Comparison of ENCODE assay signal across 10 cellular contexts in the genomic region with DNA sequence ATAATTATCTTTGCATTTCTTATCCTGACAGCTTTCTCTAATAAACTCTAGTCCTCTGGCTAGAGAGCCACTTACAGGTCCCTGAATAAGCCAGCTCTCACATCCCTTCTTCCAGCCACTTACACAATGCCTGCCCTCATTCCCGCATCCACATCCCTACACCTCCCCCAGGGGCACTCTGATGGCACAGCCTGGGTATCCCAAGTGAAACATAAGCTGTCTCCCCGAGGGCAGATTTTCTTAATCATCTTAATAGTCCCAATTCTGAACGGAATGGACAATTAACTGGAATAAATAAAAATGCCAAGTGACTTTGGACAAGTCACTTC. TPM values are rescaled to one million over a fixed set of nuclear protein-coding genes. Genes with fewer than 3 reads are reported as not detected.
A peak's percentile ranks its signal among the peaks of the same experiment; 100 is the strongest.
DNase-seq lines count a peak whose midpoint lies in the region; ATAC-seq and TF ChIP-seq lines count a peak whose summit lies in the region.
"Had no signal": no experiment of that assay in that cellular context is flagged by ENCODE, and none has a peak within 500 bp of the region (broad histone marks: within the 10 kb centered on the region; RNA-seq: fewer than 3 reads in every experiment).

No MANE protein-coding gene starts in this region.

- DNase-seq in heart left ventricle (no peak), Right ventricle myocardium inferior (ENCODE audit: missing footprints) (no peak), breast epithelium (ENCODE audit: low spot score in 2 of 2) (no peak), naive B cell (no peak), upper lobe of left lung (no peak), NCI-H187 (lab: John Stamatoyannopoulos, UW) (no peak), HuH-7 (ENCODE audit: low spot score) (no peak), inferior parietal cortex (ENCODE audit: extremely low spot score) (no peak)
- DNase-seq: activated gamma-delta T cell treated with Interleukin-2 at 50 U/mL for 16 hours, MM.1S had no signal

- no peaks in the 10 kb centered on the region for H3K9me3 Mint-ChIP-seq in naive B cell

- no peaks in the 10 kb centered on the region for H3K27me3 ChIP-seq in heart left ventricle
- H3K27me3 ChIP-seq in breast epithelium: no peaks in the 10 kb centered on the region
- H3K27me3 ChIP-seq in upper lobe of left lung: no peaks in the 10 kb centered on the region

- H3K4me3 Mint-ChIP-seq in naive B cell: peak overlapping the region in 7 of 8 donors; percentile 20 to 89 (median 56)

- peaks cover 57 to 85% (median 73%) of the 10 kb centered on the region in 3 donors for H3K4me1 Mint-ChIP-seq in naive B cell

- TF ChIP-seq POLR2A in heart left ventricle (IDR thresholded peaks at IDR 0.05) (no peak), breast epithelium (IDR thresholded peaks at IDR 0.05) (no peak), upper lobe of left lung (IDR thresholded peaks at IDR 0.05) (no peak)

- no peak for TF ChIP-seq CTCF in heart left ventricle (IDR thresholded peaks at IDR 0.05)
- TF ChIP-seq CTCF in breast epithelium (IDR thresholded peaks at IDR 0.05): no peak
- no peak for TF ChIP-seq CTCF in upper lobe of left lung (IDR thresholded peaks at IDR 0.05)

- WGBS in heart left ventricle, 4 donors: 51 to 70% (median 62%) methylated on average over 3 of the region's 3 CpGs
- WGBS in upper lobe of left lung, 2 donors: 73 to 76% methylated on average over 3 of the region's 3 CpGs

- H3K9me3 ChIP-seq in heart left ventricle (no peaks in the 10 kb centered on the region), breast epithelium (no peaks in the 10 kb centered on the region), upper lobe of left lung (no peaks in the 10 kb centered on the region)

- no peak overlapping the region for H3K4me3 ChIP-seq in heart left ventricle
- H3K4me3 ChIP-seq in breast epithelium: no peak overlapping the region
- no peak overlapping the region for H3K4me3 ChIP-seq in upper lobe of left lung

- peak overlapping the region; percentile 62 to 96 (median 88) for H3K27ac Mint-ChIP-seq in naive B cell

- H3K36me3 ChIP-seq in heart left ventricle: peaks cover 0 to 70% (median 57%) of the 10 kb centered on the region in 9 donors
- H3K36me3 ChIP-seq in breast epithelium: no peaks in the 10 kb centered on the region
- H3K36me3 ChIP-seq in upper lobe of left lung: peaks cover 0 to 60% (median 16%) of the 10 kb centered on the region in 4 donors

- intact Hi-C loops in heart left ventricle (cut with DNase I): loop anchor here in 4 of 10 donors (10.0 kb wide), 2 partner anchors 197 to 237 kb away; a partner anchor contains a TSS
- intact Hi-C loops in Right ventricle myocardium inferior (cut with DNase I): loop anchor here (5.0 kb wide), 1 partner anchor 185 kb away; no protein-coding TSS in a partner anchor
- intact Hi-C loops in breast epithelium (cut with DNase I; ENCODE audit: low total_unique reads): loop anchor here (2.0 kb wide), 1 partner anchor 73 kb away; no protein-coding TSS in a partner anchor

- no peak for TF ChIP-seq EP300 in upper lobe of left lung (IDR thresholded peaks at IDR 0.05)

- peak overlapping the region; percentile 67 to 100 (median 96) for H3K27ac ChIP-seq in heart left ventricle
- peak overlapping the region; percentile 86 to 99 for H3K27ac ChIP-seq in breast epithelium
- peak overlapping the region; percentile 73 to 99 (median 98) for H3K27ac ChIP-seq in upper lobe of left lung

- H3K36me3 Mint-ChIP-seq in naive B cell: no peaks in the 10 kb centered on the region

- H3K4me1 ChIP-seq in heart left ventricle: peaks cover 17 to 86% (median 79%) of the 10 kb centered on the region in 12 donors
- peaks cover 19 to 40% of the 10 kb centered on the region in 2 donors for H3K4me1 ChIP-seq in breast epithelium
- peaks cover 60 to 78% (median 71%) of the 10 kb centered on the region in 4 donors for H3K4me1 ChIP-seq in upper lobe of left lung

- ATAC-seq in heart left ventricle (no peak), Right ventricle myocardium inferior (no peak), naive B cell (ENCODE audit: low read depth in 2 of 2) (no peak), upper lobe of left lung (ENCODE audit: low FRiP score in 2 of 2) (no peak)

- no peaks in the 10 kb centered on the region for H3K27me3 Mint-ChIP-seq in naive B cell

RNA-seq across cellular contexts. Expression of a gene that starts 4.9 kb away (rescaled TPM):
- total RNA-seq in heart left ventricle: 100 to 1,000 TPM; 147 to 432 (median 217) TPM
- polyA plus RNA-seq in heart left ventricle: 100 to 1,000 TPM; 170 to 443 TPM
- total RNA-seq in Right ventricle myocardium inferior: 118 TPM
- 100 to 1,000 TPM; 150 to 302 (median 235) TPM for total RNA-seq in breast epithelium
- 10 to 100 TPM; 34.7 to 85.7 (median 52.0) TPM for polyA plus RNA-seq in naive B cell (ENCODE audit: low read depth in 6 of 6)
- total RNA-seq in upper lobe of left lung: 100 to 1,000 TPM in 5 of 6 donors, 10 to 100 TPM in 1; 80.9 to 218 (median 132) TPM

RNA-seq across cellular contexts. Expression of a gene that starts 13.1 kb away (rescaled TPM):
- 10 to 100 TPM in 3 of 9 donors, 1 to 10 TPM in 6; 4.2 to 11.5 (median 8.3) TPM for total RNA-seq in heart left ventricle
- polyA plus RNA-seq in heart left ventricle: 1 to 10 TPM; 1.8 to 6.9 TPM
- 5.3 TPM for total RNA-seq in Right ventricle myocardium inferior
- 1 to 10 TPM in 2 of 3 donors, under 1 TPM in 1; 0.32 to 5.3 (median 4.9) TPM for total RNA-seq in breast epithelium
- polyA plus RNA-seq in naive B cell (ENCODE audit: low read depth in 6 of 6): 1 to 10 TPM in 5 of 6 donors, under 1 TPM in 1; 0.48 to 3.1 (median 1.5) TPM
- under 1 TPM in 5 of 6 donors, not detected in 1; 0.55 to 0.91 (median 0.74) TPM for total RNA-seq in upper lobe of left lung

RNA-seq across cellular contexts. Expression of a gene that starts 27.6 kb away (rescaled TPM):
- 10 to 100 TPM in 7 of 9 donors, 1 to 10 TPM in 2; 7.5 to 43.6 (median 13.3) TPM for total RNA-seq in heart left ventricle
- 10 to 100 TPM; 10.8 to 25.3 TPM for polyA plus RNA-seq in heart left ventricle
- 16.1 TPM for total RNA-seq in Right ventricle myocardium inferior
- 10 to 100 TPM; 14.7 to 52.2 (median 42.6) TPM for total RNA-seq in breast epithelium
- 10 to 100 TPM in 3 of 6 donors, 1 to 10 TPM in 3; 3.4 to 10.5 (median 9.8) TPM for polyA plus RNA-seq in naive B cell (ENCODE audit: low read depth in 6 of 6)
- 100 to 1,000 TPM in 2 of 6 donors, 10 to 100 TPM in 4; 26.5 to 161 (median 56.0) TPM for total RNA-seq in upper lobe of left lung
